ENCODE assay signal across 18 cellular contexts in the genomic region with DNA sequence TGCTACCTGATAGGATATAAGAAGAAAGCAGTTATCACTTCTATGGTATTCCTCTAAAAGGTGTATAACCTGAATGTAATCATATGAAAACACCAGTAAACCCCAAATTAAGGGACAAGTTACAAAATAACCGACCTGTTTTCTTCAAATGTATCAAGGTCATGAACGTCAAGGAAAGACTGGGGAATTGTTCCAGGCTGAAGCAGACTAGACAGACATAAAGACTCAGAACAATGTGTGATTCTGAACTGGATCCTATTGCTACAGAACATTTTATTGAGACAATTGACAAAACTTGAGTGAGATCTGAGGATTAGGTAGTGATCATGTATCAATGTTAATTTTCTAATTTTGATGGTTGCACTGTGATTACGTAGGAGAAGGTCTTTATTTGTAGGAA. TPM values are rescaled to one million over a fixed set of nuclear protein-coding genes. Genes with fewer than 3 reads are reported as not detected.
DNase-seq lines count a peak whose midpoint lies in the region; ATAC-seq, FAIRE-seq and TF ChIP-seq lines count a peak whose summit lies in the region.
"Had no signal": no experiment of that assay in that cellular context is flagged by ENCODE, and none has a peak within 500 bp of the region (broad histone marks: within the 10 kb centered on the region; RNA-seq: fewer than 3 reads in every experiment).

No MANE protein-coding gene starts in this region.

- H3K27ac ChIP-seq in A673 (ENCODE audit: low read depth, low read length, poor library complexity, severe bottlenecking) (peak overlapping the region; percentile 60), PC-3 (ENCODE audit: low read length) (no peak overlapping the region), keratinocyte (ENCODE audit: control insufficient read depth, insufficient read depth, low read length) (no peak overlapping the region)
- H3K27ac ChIP-seq: HL-60 had no signal

- DNase-seq in A673 (ENCODE audit: low spot score) (no peak), PC-3 (no peak), keratinocyte (ENCODE audit: low read depth, low spot score) (no peak), urothelium cell line (ENCODE audit: low spot score) (no peak), COR-L47 (lab: John Stamatoyannopoulos, UW) (no peak), NAMALWA (ENCODE audit: low spot score) (no peak), kidney tubule cell (ENCODE audit: low spot score) (no peak)
- DNase-seq: 8988T; BE2C; C1 segment of cervical spinal cord; CD4-positive, alpha-beta T cell; DMS79 treated with DMSO at 0.1 percent for 48 hours; GF-D8; KBM-7 had no signal

- H4K20me1 ChIP-seq in PC-3 (ENCODE audit: low read length) (no peaks in the 10 kb centered on the region), keratinocyte (ENCODE audit: control insufficient read depth, extremely low read depth, insufficient read depth, low read length) (no peaks in the 10 kb centered on the region)

- no peaks in the 10 kb centered on the region for H3K36me3 ChIP-seq in A673 (ENCODE audit: insufficient read depth, low read length, poor library complexity, severe bottlenecking)
- H3K36me3 ChIP-seq in PC-3 (ENCODE audit: low read depth, low read length), result no peaks in the 10 kb centered on the region
- H3K36me3 ChIP-seq in keratinocyte (ENCODE audit: control insufficient read depth in 2 of 2, extremely low read depth in 1 of 2, insufficient read depth in 2 of 2, low read length in 2 of 2), result no peaks in the 10 kb centered on the region
- H3K36me3 ChIP-seq: BE2C had no signal

- H3K27me3 ChIP-seq in A673 (replicated peaks; ENCODE audit: insufficient read depth, low read depth, low read length, poor library complexity) (no peaks in the 10 kb centered on the region), PC-3 (ENCODE audit: low read length) (no peaks in the 10 kb centered on the region), keratinocyte (ENCODE audit: control insufficient read depth, extremely low read depth, insufficient read depth, low read length) (no peaks in the 10 kb centered on the region)
- H3K27me3 ChIP-seq: BE2C had no signal

- no peak for ATAC-seq in PC-3

- FAIRE-seq in keratinocyte (lab: Jason Lieb, UNC), result peak; percentile 56
- FAIRE-seq in urothelium cell line (lab: Jason Lieb, UNC), result peak; percentile 30
- FAIRE-seq: H54, HTR-8/SVneo had no signal

- peaks cover 31% of the 10 kb centered on the region for H3K4me1 ChIP-seq in A673 (ENCODE audit: insufficient read depth, low read length, poor library complexity, severe bottlenecking)
- peaks cover 12% of the 10 kb centered on the region; the same call in 1 of the 2 replicates for H3K4me1 ChIP-seq in PC-3 (ENCODE audit: insufficient read depth, low read length)
- peaks cover 9% of the 10 kb centered on the region for H3K4me1 ChIP-seq in keratinocyte (ENCODE audit: control insufficient read depth, extremely low read depth, insufficient read depth, low read length)
- H3K4me1 ChIP-seq: BE2C had no signal

- H3K9me1 ChIP-seq in keratinocyte (ENCODE audit: control insufficient read depth, extremely low read depth, insufficient read depth, low read length), result no peaks in the 10 kb centered on the region

- H3K79me2 ChIP-seq in PC-3 (ENCODE audit: low read length) (no peaks in the 10 kb centered on the region), keratinocyte (ENCODE audit: control insufficient read depth, insufficient read depth, low read length) (no peaks in the 10 kb centered on the region)

- H3K4me3 ChIP-seq in A673 (ENCODE audit: low read depth, low read length, poor library complexity, severe bottlenecking) (peak overlapping the region; percentile 1), PC-3 (ENCODE audit: low read length) (no peak overlapping the region), keratinocyte (ENCODE audit: control insufficient read depth in 2 of 3, extremely low read depth in 1 of 3, insufficient read depth in 2 of 3, low read depth in 1 of 3, low read length in 3 of 3) (no peak overlapping the region)

- no TSS peak for BruUV-seq in A673 (replicated peaks; lab: Mats Ljungman, UMichigan)
- BruUV-seq in PC-3 (replicated peaks; lab: Mats Ljungman, UMichigan), result no TSS peak

- CTCF ChIA-PET in A673 (lab: Charles Lee), result interaction anchor here (0.5 to 0.7 kb wide), 2 partner anchors 15 to 67 kb away, joined by 3 read pairs; partner anchors contain the start of genes LRP6 and MANSC1
- CTCF ChIA-PET in PC-3 (lab: Charles Lee), result no interaction called here

- 0 out of 2 replicates have a peak overlapping the region, but pooled peaks have one; percentile 44 for H3K4me2 ChIP-seq in PC-3 (ENCODE audit: low read length)
- no peak overlapping the region for H3K4me2 ChIP-seq in keratinocyte (ENCODE audit: control insufficient read depth, extremely low read depth, insufficient read depth, low read depth, low read length)

- no peaks in the 10 kb centered on the region for H3F3A ChIP-seq in PC-3 (ENCODE audit: low read length, unreplicated experiment)

- dilution Hi-C loops in keratinocyte (cut with MboI; ENCODE audit: extremely low pct_ligation_motif_present, low sequenced_read_pairs), result no loop called here

- no peak for TF ChIP-seq CTCF in A673 (conservative IDR thresholded peaks at IDR 0.05; ENCODE audit: low read depth, low read length)
- TF ChIP-seq CTCF in PC-3 (conservative IDR thresholded peaks at IDR 0.05; ENCODE audit: low read depth, low read length), result no peak
- TF ChIP-seq CTCF in keratinocyte (optimal IDR thresholded peaks at IDR 0.05 in 1 of 3, IDR thresholded peaks at IDR 0.05 in 1 of 3, conservative IDR thresholded peaks at IDR 0.05 in 1 of 3; ENCODE audit: extremely low read depth in 1 of 3, insufficient read depth in 2 of 3, low read length in 3 of 3), result no peak

- H3K9me2 ChIP-seq in PC-3 (replicated peaks; ENCODE audit: low read length), result no peaks in the 10 kb centered on the region

- POLR2A ChIA-PET in A673 (lab: Charles Lee; ENCODE audit: low non-redundant PET) (no interaction called here), PC-3 (lab: Charles Lee; ENCODE audit: unreplicated experiment) (no interaction called here)

- intact Hi-C loops in A673 (cut with micrococcal nuclease; ENCODE audit: unreplicated experiment) (no loop called here), PC-3 (cut with micrococcal nuclease) (no loop called here)

- no peak overlapping the region for H3K9ac ChIP-seq in PC-3 (ENCODE audit: low read length)
- no peak overlapping the region for H3K9ac ChIP-seq in keratinocyte (ENCODE audit: control insufficient read depth, extremely low read depth, insufficient read depth, low read length)

- H3K9me3 ChIP-seq in A673 (ENCODE audit: low read depth, low read length, poor library complexity, severe bottlenecking), result peaks cover 5% of the 10 kb centered on the region
- H3K9me3 ChIP-seq in PC-3 (ENCODE audit: low read length), result no peaks in the 10 kb centered on the region
- no peaks in the 10 kb centered on the region for H3K9me3 ChIP-seq in keratinocyte (ENCODE audit: control insufficient read depth, low read depth, low read length)
- H3K9me3 ChIP-seq: BE2C had no signal

- H2AFZ ChIP-seq in PC-3 (ENCODE audit: low read length) (no peak overlapping the region), keratinocyte (ENCODE audit: control insufficient read depth, low read length) (no peak overlapping the region)

RNA-seq across cellular contexts. Expression of gene LRP6, which starts 15.4 kb away (rescaled TPM):
- total RNA-seq in A673 (2021), result 97.4 and 108 TPM in 2 replicates
- 15.5 and 17.3 TPM in 2 replicates for total RNA-seq in PC-3 (2014; rRNA removed)
- polyA plus RNA-seq in keratinocyte, result 9.9 to 13.0 TPM (median 12.8 TPM) in 3 replicates
- polyA plus RNA-seq in keratinocyte (2011; ENCODE audit: low read depth), result 13.1 TPM
- 3.9 and 5.5 TPM in 2 replicates for polyA plus RNA-seq in keratinocyte (2011; cell fraction: cytosol; rRNA removed)
- polyA plus RNA-seq in keratinocyte (2011; cell fraction: nucleus; rRNA removed), result 31.9 and 34.2 TPM in 2 replicates
- polyA plus RNA-seq in keratinocyte (2012; ENCODE audit: low replicate concordance), result 5.1 and 9.2 TPM in 2 replicates
- polyA minus RNA-seq in keratinocyte, result 48.1 to 57.1 TPM (median 54.9 TPM) in 3 replicates
- polyA minus RNA-seq in keratinocyte (2011; cell fraction: cytosol; rRNA and poly(A)+ RNA removed), result 12.1 TPM
- 63.8 and 91.2 TPM in 2 replicates for polyA minus RNA-seq in keratinocyte (2011; cell fraction: nucleus; rRNA and poly(A)+ RNA removed)
- polyA plus RNA-seq: IgD-negative memory B cell had no signal
